In the genomic region with DNA sequence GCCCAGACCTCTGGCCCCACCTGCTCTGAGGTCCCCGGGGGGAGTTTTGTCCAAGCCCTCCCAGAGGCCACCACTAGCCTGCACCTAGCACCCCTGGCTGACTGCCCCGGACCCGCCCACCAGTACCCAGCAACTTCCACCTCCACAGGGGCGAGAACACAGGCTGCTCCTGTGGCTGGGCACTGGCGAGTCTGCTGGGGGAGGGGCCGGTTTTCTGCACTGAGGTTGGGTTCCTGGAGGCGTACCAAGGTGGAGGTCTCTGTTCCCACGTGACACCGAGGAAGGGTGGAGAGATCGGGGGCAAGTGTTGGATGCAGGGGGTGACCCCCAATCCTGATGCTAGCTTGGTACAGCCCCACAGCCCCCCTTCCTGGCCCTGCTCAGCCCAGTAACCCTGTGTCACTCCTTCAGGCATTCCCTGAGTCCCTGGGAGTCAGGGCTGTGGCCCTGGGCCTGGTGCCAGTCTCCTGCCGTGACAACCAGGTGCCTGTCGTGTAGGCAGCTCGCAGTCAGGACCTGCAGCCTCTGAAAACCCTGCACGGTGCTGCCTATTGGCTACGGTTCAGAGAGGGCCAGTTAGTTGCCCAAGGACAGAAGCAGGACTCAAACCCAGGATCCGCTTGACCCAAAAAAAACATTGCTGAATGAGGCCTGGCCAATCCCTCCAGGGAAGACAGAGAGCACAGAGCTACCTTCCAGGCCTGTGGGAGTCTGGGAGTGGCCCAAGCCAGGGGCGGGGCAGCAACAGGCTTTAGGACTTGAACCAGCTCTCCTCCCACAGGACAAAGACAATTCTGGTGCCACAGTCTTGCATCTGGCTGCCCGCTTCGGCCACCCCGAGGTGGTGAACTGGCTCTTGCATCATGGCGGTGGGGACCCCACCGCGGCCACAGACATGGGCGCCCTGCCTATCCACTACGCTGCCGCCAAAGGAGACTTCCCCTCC, we compare ENCODE assay signal across 14 cellular contexts. TPM values are rescaled to one million over a fixed set of nuclear protein-coding genes. Genes with fewer than 3 reads are reported as not detected.
DNase-seq lines count a peak whose midpoint lies in the region; ATAC-seq and TF ChIP-seq lines count a peak whose summit lies in the region.
"Had no signal": no experiment of that assay in that cellular context is flagged by ENCODE, and none has a peak within 500 bp of the region (broad histone marks: within the 10 kb centered on the region; RNA-seq: fewer than 3 reads in every experiment).

No MANE protein-coding gene starts in this region.

- POLR2A ChIA-PET in HEK293 (lab: Yijun Ruan, JAX), result no interaction called here

- TF ChIP-seq CTCF in HEK293 (tag by site-specific recombination; IDR thresholded peaks at IDR 0.05) (no peak), body of pancreas (IDR thresholded peaks at IDR 0.05) (no peak), mucosa of descending colon (IDR thresholded peaks at IDR 0.05) (no peak)

- H3K27me3 ChIP-seq in body of pancreas, result peaks cover 0 to 11% of the 10 kb centered on the region in 2 donors

- H3K4me3 ChIP-seq in HEK293 (ENCODE audit: low read depth, low read length) (no peak overlapping the region), body of pancreas (no peak overlapping the region), mucosa of descending colon (no peak overlapping the region)

- H3K27ac ChIP-seq in HEK293 (ENCODE audit: extremely low read depth, low read depth, low read length) (no peak overlapping the region), body of pancreas (no peak overlapping the region)

- peak; percentile 39 for DNase-seq in COR-L47 (lab: John Stamatoyannopoulos, UW)
- peak; percentile 41 to 70 (median 57) for DNase-seq in body of pancreas
- peak; percentile 77 to 82 (median 78) for DNase-seq in mucosa of descending colon
- no peak for DNase-seq in activated T-cell treated with anti-CD3 and anti-CD28 coated beads, Interleukin-2, amount 50 U/mL, for 1 hour
- no peak for DNase-seq in HK-2 (ENCODE audit: unreplicated experiment)
- no peak for DNase-seq in HCEC 1CT
- DNase-seq: activated CD8-positive, alpha-beta T cell treated with anti-CD3 and anti-CD28 coated beads for 36 hours; cerebellar nuclear complex; NCI-H1092 treated with DMSO at 0.1 percent for 48 hours; NCI-H446; nephron progenitor cell had no signal

- CTCF ChIA-PET in HEK293 (lab: Yijun Ruan, JAX), result interaction anchor here (0.5 to 1.9 kb wide), 3 partner anchors 10 to 22 kb away, joined by 3 to 9 read pairs (median 4); no protein-coding TSS in a partner anchor

- no peaks in the 10 kb centered on the region for H3K36me3 ChIP-seq in HEK293 (ENCODE audit: control insufficient read depth in 2 of 2, insufficient read depth in 1 of 2, low read length in 2 of 2)
- no peaks in the 10 kb centered on the region for H3K36me3 ChIP-seq in body of pancreas (replicated peaks in 1 of 2; ENCODE audit: insufficient read depth in 1 of 2, low read depth in 2 of 2)
- H3K36me3 ChIP-seq in mucosa of descending colon (ENCODE audit: low read depth), result no peaks in the 10 kb centered on the region

- intact Hi-C loops in body of pancreas (cut with DNase I), result no loop called here
- intact Hi-C loops in mucosa of descending colon (cut with DNase I, micrococcal nuclease), result no loop called here

- H3K4me1 ChIP-seq in HEK293 (ENCODE audit: control insufficient read depth, insufficient read depth, low read length), result no peaks in the 10 kb centered on the region; the same call in 1 of the 2 replicates
- peaks cover 32% of the 10 kb centered on the region for H3K4me1 ChIP-seq in body of pancreas
- peaks cover 33% of the 10 kb centered on the region for H3K4me1 ChIP-seq in mucosa of descending colon (ENCODE audit: low read depth)

- H3K9me3 ChIP-seq in HEK293 (ENCODE audit: control insufficient read depth, insufficient read depth, low read depth, low read length), result no peaks in the 10 kb centered on the region
- no peaks in the 10 kb centered on the region for H3K9me3 ChIP-seq in body of pancreas
- H3K9me3 ChIP-seq in mucosa of descending colon, result no peaks in the 10 kb centered on the region

- 30 to 53% methylated on average over 13 to 26 of the region's 26 CpGs for WGBS in body of pancreas, 2 donors

- ATAC-seq in body of pancreas (no peak), mucosa of descending colon (peak; percentile 75)
- ATAC-seq: activated CD8-positive, alpha-beta T cell treated with anti-CD3 and anti-CD28 coated beads for 36 hours had no signal

- TF ChIP-seq POLR2A in body of pancreas (IDR thresholded peaks at IDR 0.05), result no peak

TF ChIP-seq in HEK293, 187 proteins besides CTCF, POLR2A, EP300 and RAD21 (continues in another document):
- TF ChIP-seq, protein P1, sequence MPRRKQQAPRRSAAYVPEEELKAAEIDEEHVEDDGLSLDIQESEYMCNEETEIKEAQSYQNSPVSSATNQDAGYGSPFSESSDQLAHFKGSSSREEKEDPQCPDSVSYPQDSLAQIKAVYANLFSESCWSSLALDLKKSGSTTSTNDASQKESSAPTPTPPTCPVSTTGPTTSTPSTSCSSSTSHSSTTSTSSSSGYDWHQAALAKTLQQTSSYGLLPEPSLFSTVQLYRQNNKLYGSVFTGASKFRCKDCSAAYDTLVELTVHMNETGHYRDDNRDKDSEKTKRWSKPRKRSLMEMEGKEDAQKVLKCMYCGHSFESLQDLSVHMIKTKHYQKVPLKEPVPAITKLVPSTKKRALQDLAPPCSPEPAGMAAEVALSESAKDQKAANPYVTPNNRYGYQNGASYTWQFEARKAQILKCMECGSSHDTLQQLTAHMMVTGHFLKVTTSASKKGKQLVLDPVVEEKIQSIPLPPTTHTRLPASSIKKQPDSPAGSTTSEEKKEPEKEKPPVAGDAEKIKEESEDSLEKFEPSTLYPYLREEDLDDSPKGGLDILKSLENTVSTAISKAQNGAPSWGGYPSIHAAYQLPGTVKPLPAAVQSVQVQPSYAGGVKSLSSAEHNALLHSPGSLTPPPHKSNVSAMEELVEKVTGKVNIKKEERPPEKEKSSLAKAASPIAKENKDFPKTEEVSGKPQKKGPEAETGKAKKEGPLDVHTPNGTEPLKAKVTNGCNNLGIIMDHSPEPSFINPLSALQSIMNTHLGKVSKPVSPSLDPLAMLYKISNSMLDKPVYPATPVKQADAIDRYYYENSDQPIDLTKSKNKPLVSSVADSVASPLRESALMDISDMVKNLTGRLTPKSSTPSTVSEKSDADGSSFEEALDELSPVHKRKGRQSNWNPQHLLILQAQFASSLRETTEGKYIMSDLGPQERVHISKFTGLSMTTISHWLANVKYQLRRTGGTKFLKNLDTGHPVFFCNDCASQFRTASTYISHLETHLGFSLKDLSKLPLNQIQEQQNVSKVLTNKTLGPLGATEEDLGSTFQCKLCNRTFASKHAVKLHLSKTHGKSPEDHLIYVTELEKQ (tag by site-specific recombination; IDR thresholded peaks at IDR 0.05; ENCODE audit: borderline replicate concordance), result no peak
- TF ChIP-seq SP2 (tag by site-specific recombination; IDR thresholded peaks at IDR 0.05) (peak; percentile 50), ZNF514 (tag by site-specific recombination; IDR thresholded peaks at IDR 0.05) (no peak)
- TF ChIP-seq, protein P2, sequence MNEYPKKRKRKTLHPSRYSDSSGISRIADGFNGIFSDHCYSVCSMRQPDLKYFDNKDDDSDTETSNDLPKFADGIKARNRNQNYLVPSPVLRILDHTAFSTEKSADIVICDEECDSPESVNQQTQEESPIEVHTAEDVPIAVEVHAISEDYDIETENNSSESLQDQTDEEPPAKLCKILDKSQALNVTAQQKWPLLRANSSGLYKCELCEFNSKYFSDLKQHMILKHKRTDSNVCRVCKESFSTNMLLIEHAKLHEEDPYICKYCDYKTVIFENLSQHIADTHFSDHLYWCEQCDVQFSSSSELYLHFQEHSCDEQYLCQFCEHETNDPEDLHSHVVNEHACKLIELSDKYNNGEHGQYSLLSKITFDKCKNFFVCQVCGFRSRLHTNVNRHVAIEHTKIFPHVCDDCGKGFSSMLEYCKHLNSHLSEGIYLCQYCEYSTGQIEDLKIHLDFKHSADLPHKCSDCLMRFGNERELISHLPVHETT (tag by site-specific recombination; IDR thresholded peaks at IDR 0.05), result no peak
- TF ChIP-seq, protein P3, sequence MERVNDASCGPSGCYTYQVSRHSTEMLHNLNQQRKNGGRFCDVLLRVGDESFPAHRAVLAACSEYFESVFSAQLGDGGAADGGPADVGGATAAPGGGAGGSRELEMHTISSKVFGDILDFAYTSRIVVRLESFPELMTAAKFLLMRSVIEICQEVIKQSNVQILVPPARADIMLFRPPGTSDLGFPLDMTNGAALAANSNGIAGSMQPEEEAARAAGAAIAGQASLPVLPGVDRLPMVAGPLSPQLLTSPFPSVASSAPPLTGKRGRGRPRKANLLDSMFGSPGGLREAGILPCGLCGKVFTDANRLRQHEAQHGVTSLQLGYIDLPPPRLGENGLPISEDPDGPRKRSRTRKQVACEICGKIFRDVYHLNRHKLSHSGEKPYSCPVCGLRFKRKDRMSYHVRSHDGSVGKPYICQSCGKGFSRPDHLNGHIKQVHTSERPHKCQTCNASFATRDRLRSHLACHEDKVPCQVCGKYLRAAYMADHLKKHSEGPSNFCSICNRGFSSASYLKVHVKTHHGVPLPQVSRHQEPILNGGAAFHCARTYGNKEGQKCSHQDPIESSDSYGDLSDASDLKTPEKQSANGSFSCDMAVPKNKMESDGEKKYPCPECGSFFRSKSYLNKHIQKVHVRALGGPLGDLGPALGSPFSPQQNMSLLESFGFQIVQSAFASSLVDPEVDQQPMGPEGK (tag by site-specific recombination; IDR thresholded peaks at IDR 0.05), result peak; percentile 71

RNA-seq across cellular contexts. Expression of a gene that starts 3.1 kb away (rescaled TPM):
- total RNA-seq in body of pancreas (1 to 10 TPM in 1 of 2 donors, under 1 TPM in 1; 0.26 to 4.0 TPM), mucosa of descending colon (100 to 1,000 TPM in 2 of 3 donors, 10 to 100 TPM in 1; 65.7 to 137 (median 124) TPM)
- total RNA-seq: Daoy, H4 had no signal

RNA-seq across cellular contexts. Expression of a gene that starts 8.0 kb away (rescaled TPM):
- total RNA-seq in body of pancreas, result under 1 TPM in 1 of 2 donors, not detected in 1; 0.26 TPM
- total RNA-seq in mucosa of descending colon, result 10 to 100 TPM in 2 of 3 donors, 1 to 10 TPM in 1; 8.6 to 23.0 (median 22.4) TPM
- total RNA-seq: Daoy, H4 had no signal

RNA-seq across cellular contexts. Expression of a gene that starts 34.2 kb away (rescaled TPM):
- total RNA-seq in body of pancreas (10 to 100 TPM in 1 of 2 donors, 1 to 10 TPM in 1; 6.0 to 33.0 TPM), mucosa of descending colon (10 to 100 TPM; 37.9 to 60.1 (median 42.7) TPM)

RNA-seq across cellular contexts. Expression of a gene that starts 38.3 kb away (rescaled TPM):
- total RNA-seq in body of pancreas (10 to 100 TPM in 1 of 2 donors, 1 to 10 TPM in 1; 4.2 to 23.1 TPM), mucosa of descending colon (10 to 100 TPM; 18.3 to 45.1 (median 35.3) TPM)

Comparison
In these comparisons a context has a peak if more than half of its experiments do, and no peak if none do; other contexts are left out.
1. DNase-seq: peak in COR-L47 (single experiment), body of pancreas (4 of 4) and mucosa of descending colon (3 of 3); none in activated T-cell treated with anti-CD3 and anti-CD28 coated beads, Interleukin-2, amount 50 U/mL, for 1 hour (single experiment), HK-2 (single experiment) and HCEC 1CT (single experiment).
2. RNA of a gene that starts 3.1 kb away (total RNA-seq): 65.7 to 137 TPM in mucosa of descending colon; 0.26 to 4.0 TPM in body of pancreas; every median in the first group is over 10 times any median in the second.
3. RNA of a gene that starts 8.0 kb away (total RNA-seq): 8.6 to 23.0 TPM in mucosa of descending colon; 0.26 TPM in body of pancreas; every median in the first group is over 4 times any median in the second.